In genomic region chr7:129052441-129052840, GRCh38 we compare ENCODE assay signal across 2 cellular contexts.
TF ChIP-seq lines count a peak whose summit lies in the region.

No MANE protein-coding gene starts in this region.

TF ChIP-seq in GM23338, 12 proteins besides CTCF, POLR2A, EP300 and RAD21 (continued from another document):
- TF ChIP-seq REST (IDR thresholded peaks at IDR 0.05; ENCODE audit: unreplicated experiment) (no peak), EZH2 (IDR thresholded peaks at IDR 0.05; ENCODE audit: low read depth, unreplicated experiment) (no peak), NANOG (IDR thresholded peaks at IDR 0.05; ENCODE audit: borderline replicate concordance) (no peak), JUNB (IDR thresholded peaks at IDR 0.05; ENCODE audit: unreplicated experiment) (no peak)

TF ChIP-seq in liver, 16 proteins besides CTCF, POLR2A, EP300 and RAD21 (continued from another document):
- peak in 1 of 2 donors; percentile 50 for TF ChIP-seq RXRA (IDR thresholded peaks at IDR 0.05)
- no peak for TF ChIP-seq ZBTB33 (IDR thresholded peaks at IDR 0.05)
